ENCODE assay signal across 2 cellular contexts in genomic region chr18:11909081-11909410, GRCh38.
TF ChIP-seq lines count a peak whose summit lies in the region.

No MANE protein-coding gene starts in this region.

TF ChIP-seq in A549, 52 proteins besides CTCF, POLR2A, EP300 and RAD21:
- TF ChIP-seq RARB (CRISPR knock-in tag; IDR thresholded peaks at IDR 0.05) (no peak), SREBF2 (IDR thresholded peaks at IDR 0.05) (no peak), HES2 (IDR thresholded peaks at IDR 0.05) (no peak)

TF ChIP-seq in HepG2, 621 proteins besides CTCF, POLR2A, EP300 and RAD21:
- no peak for TF ChIP-seq PLSCR1 (CRISPR knock-in tag; IDR thresholded peaks at IDR 0.05; ENCODE audit: borderline replicate concordance)
- no peak for TF ChIP-seq E2F2 (CRISPR knock-in tag; IDR thresholded peaks at IDR 0.05; ENCODE audit: borderline replicate concordance)
- TF ChIP-seq HBP1 (CRISPR knock-in tag; IDR thresholded peaks at IDR 0.05; ENCODE audit: low read depth): no peak
- TF ChIP-seq GFI1 (CRISPR knock-in tag; IDR thresholded peaks at IDR 0.05; ENCODE audit: borderline replicate concordance): no peak
- no peak for TF ChIP-seq EHMT2 (IDR thresholded peaks at IDR 0.05; ENCODE audit: borderline replicate concordance, low read depth, low read length)
- TF ChIP-seq STAG1 (CRISPR knock-in tag; IDR thresholded peaks at IDR 0.05): no peak
- TF ChIP-seq ZBTB26 (CRISPR knock-in tag; IDR thresholded peaks at IDR 0.05; ENCODE audit: borderline replicate concordance): no peak
- TF ChIP-seq AGO1 (IDR thresholded peaks at IDR 0.05; ENCODE audit: low read depth, low read length, poor library complexity, severe bottlenecking): no peak
- TF ChIP-seq DZIP1 (CRISPR knock-in tag; IDR thresholded peaks at IDR 0.05): no peak
- no peak for TF ChIP-seq ZNF143 (CRISPR knock-in tag; IDR thresholded peaks at IDR 0.05)
- TF ChIP-seq ZMYM4 (CRISPR knock-in tag; IDR thresholded peaks at IDR 0.05): no peak
- no peak for TF ChIP-seq ZSCAN12 (CRISPR knock-in tag; IDR thresholded peaks at IDR 0.05)
- no peak for TF ChIP-seq SCMH1 (CRISPR knock-in tag; IDR thresholded peaks at IDR 0.05; ENCODE audit: borderline replicate concordance)
- TF ChIP-seq BRD4 (CRISPR knock-in tag; IDR thresholded peaks at IDR 0.05): no peak
- no peak for TF ChIP-seq PTBP1 (IDR thresholded peaks at IDR 0.05; ENCODE audit: low read depth, low read length, poor library complexity, severe bottlenecking)
- TF ChIP-seq GLI4 (CRISPR knock-in tag; IDR thresholded peaks at IDR 0.05; ENCODE audit: borderline replicate concordance): no peak
- TF ChIP-seq ZNF414 (CRISPR knock-in tag; IDR thresholded peaks at IDR 0.05): no peak
- no peak for TF ChIP-seq ZNF598 (CRISPR knock-in tag; IDR thresholded peaks at IDR 0.05; ENCODE audit: borderline replicate concordance)
